ENCODE assay signal across 2 cellular contexts in the genomic region with DNA sequence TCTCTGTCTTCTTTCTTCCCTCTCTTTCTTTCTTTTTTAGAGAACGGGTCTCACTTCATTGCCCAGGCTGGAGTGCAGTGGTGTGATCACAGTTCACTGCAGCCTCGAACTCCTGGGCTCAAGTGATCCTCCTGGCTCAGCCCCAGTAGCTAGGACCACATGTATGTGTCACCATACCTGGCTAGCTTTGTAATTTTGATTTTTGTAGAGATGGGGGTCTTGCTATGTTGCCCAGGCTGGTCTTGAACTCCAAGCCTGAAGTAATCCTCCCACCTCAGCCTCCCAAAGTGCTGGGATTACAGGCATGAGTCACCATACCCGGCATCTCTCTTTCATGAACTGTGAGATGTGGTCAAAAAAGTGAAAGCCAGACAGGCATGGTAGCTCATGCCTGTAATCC.
TF ChIP-seq lines count a peak whose summit lies in the region.
"Not testable (repeated sequence)": the region's sequence is repeated elsewhere in the genome, so short reads cannot be mapped to it uniquely, and the experiment has no call there.

No MANE protein-coding gene starts in this region.

TF ChIP-seq in A549, 52 proteins besides CTCF, POLR2A, EP300 and RAD21:
- TF ChIP-seq FOSL2 (IDR thresholded peaks at IDR 0.05), result not testable (repeated sequence)
- TF ChIP-seq FOSL2 (CRISPR knock-in tag; IDR thresholded peaks at IDR 0.05), result peak; percentile 49; the same call in 1 of the 2 replicates

TF ChIP-seq in HEK293, 187 proteins besides CTCF, POLR2A, EP300 and RAD21:
- TF ChIP-seq ZNF121 (tag by site-specific recombination; IDR thresholded peaks at IDR 0.05), result peak; percentile 68
